23 cellular contexts compared by ENCODE assay signal in genomic region chr2:205757271-205757670, GRCh38.
A peak's percentile ranks its signal among the peaks of the same experiment; 100 is the strongest.
DNase-seq lines count a peak whose midpoint lies in the region; ATAC-seq, FAIRE-seq and TF ChIP-seq lines count a peak whose summit lies in the region.
"Had no signal": no experiment of that assay in that cellular context is flagged by ENCODE, and none has a peak within 500 bp of the region (broad histone marks: within the 10 kb centered on the region; RNA-seq: fewer than 3 reads in every experiment).

No MANE protein-coding gene starts in this region.

- H3K9ac ChIP-seq in SK-N-SH (no peak overlapping the region), rectal smooth muscle tissue (ENCODE audit: low read length) (no peak overlapping the region)

- no peak overlapping the region for H3K27ac Mint-ChIP-seq in glutamatergic neuron (ENCODE audit: unreplicated experiment)
- H3K27ac Mint-ChIP-seq: activated naive CD8-positive, alpha-beta T cell; CD4-positive, alpha-beta T cell; T-helper 17 cell had no signal

- H3K27me3 Mint-ChIP-seq in glutamatergic neuron (ENCODE audit: unreplicated experiment): peaks cover 2% of the 10 kb centered on the region

- H3K4me2 ChIP-seq in SK-N-SH: peak overlapping the region; percentile 14; the same call in 1 of the 2 replicates

- H3K9me3 ChIP-seq in SK-N-SH: no peaks in the 10 kb centered on the region
- H3K9me3 ChIP-seq: lower lobe of right lung, mucosa of descending colon, upper lobe of right lung had no signal

- no peak for TF ChIP-seq CTCF in SK-N-SH (IDR thresholded peaks at IDR 0.05)
- no peak for TF ChIP-seq CTCF in glutamatergic neuron (IDR thresholded peaks at IDR 0.05; ENCODE audit: partially characterized antibody, unreplicated experiment)

- DNase-seq in SK-N-SH: no peak
- no peak for DNase-seq in glutamatergic neuron
- no peak for DNase-seq in GM19239 (ENCODE audit: insufficient read length, low spot score)
- DNase-seq in DMS79 treated with DMSO at 0.1 percent for 48 hours (lab: John Stamatoyannopoulos, UW): no peak
- no peak for DNase-seq in GM19240 (ENCODE audit: insufficient read length, low spot score)
- DNase-seq in SW 1271 (lab: John Stamatoyannopoulos, UW): no peak
- DNase-seq: activated effector memory CD4-positive, alpha-beta T cell treated with Interleukin-2 at 50 U/mL for 16 hours; CD4-positive, alpha-beta T cell; dorsolateral prefrontal cortex; head of caudate nucleus; Karpas-422; lower lobe of right lung; mucosa of descending colon; NCI-H1436; NCI-H774; stimulated activated CD8-positive, alpha-beta memory T cell treated with anti-CD3 and anti-CD28 coated beads, Interleukin-4, amount 100 ng/mL, for 48 hours; T-helper 17 cell; upper lobe of right lung had no signal

- no peaks in the 10 kb centered on the region for H3K27me3 ChIP-seq in SK-N-SH (ENCODE audit: insufficient read depth)
- no peaks in the 10 kb centered on the region for H3K27me3 ChIP-seq in rectal smooth muscle tissue (ENCODE audit: control insufficient read depth, insufficient read depth, low read length)
- H3K27me3 ChIP-seq: dorsolateral prefrontal cortex, upper lobe of right lung had no signal

- no peak overlapping the region for H2AFZ ChIP-seq in SK-N-SH (ENCODE audit: low read depth)

- CTCF ChIA-PET in SK-N-SH (lab: Yijun Ruan, JAX): interaction anchor here (0.9 to 1.5 kb wide), 3 partner anchors 8 to 82 kb away, joined by 3 to 4 read pairs (median 3); no protein-coding TSS in a partner anchor

- WGBS in SK-N-SH (ENCODE audit: low lambda C conversion rate): 90% methylated on average over 4 of the region's 4 CpGs

- H3K36me3 Mint-ChIP-seq in glutamatergic neuron (ENCODE audit: unreplicated experiment): no peaks in the 10 kb centered on the region
- H3K36me3 Mint-ChIP-seq: activated naive CD8-positive, alpha-beta T cell had no signal

- H3K4me3 ChIP-seq in SK-N-SH (ENCODE audit: low read depth in 2 of 2, low read length in 1 of 2) (no peak overlapping the region; a peak in 1 of 4 replicates), rectal smooth muscle tissue (ENCODE audit: low read length) (no peak overlapping the region)
- H3K4me3 ChIP-seq: dorsolateral prefrontal cortex, GM12878, lower lobe of right lung, mucosa of descending colon, upper lobe of right lung had no signal

- no peaks in the 10 kb centered on the region for H3K9me2 ChIP-seq in SK-N-SH

- H3K4me3 Mint-ChIP-seq in glutamatergic neuron (ENCODE audit: unreplicated experiment): peak overlapping the region; percentile 1
- H3K4me3 Mint-ChIP-seq: activated naive CD8-positive, alpha-beta T cell; CD4-positive, alpha-beta T cell; T-helper 17 cell had no signal

- POLR2A ChIA-PET in SK-N-SH (lab: Yijun Ruan, JAX): no interaction called here

- TF ChIP-seq EP300 in SK-N-SH (IDR thresholded peaks at IDR 0.05; ENCODE audit: borderline replicate concordance in 1 of 2, low read depth in 1 of 2, low read length in 1 of 2): no peak

- no peaks in the 10 kb centered on the region for H4K20me1 ChIP-seq in SK-N-SH (ENCODE audit: insufficient read depth)

- H3F3A ChIP-seq in SK-N-SH (replicated peaks; ENCODE audit: insufficient read depth): peaks cover 10% of the 10 kb centered on the region

- H3K4me1 Mint-ChIP-seq in glutamatergic neuron (ENCODE audit: low read depth, unreplicated experiment): peaks cover 47% of the 10 kb centered on the region
- H3K4me1 Mint-ChIP-seq: T-helper 17 cell had no signal

- H3K27ac ChIP-seq in SK-N-SH (ENCODE audit: low read depth in 2 of 2, low read length in 1 of 2): peak overlapping the region in 1 of 2 experiments; percentile 67; a peak in 2 of 4 replicates
- peak overlapping the region; percentile 74 for H3K27ac ChIP-seq in rectal smooth muscle tissue (ENCODE audit: low read depth, low read length)
- H3K27ac ChIP-seq: 22Rv1, lower lobe of right lung had no signal

- peaks cover 8 to 26% of the 10 kb centered on the region in 2 experiments; a peak in 3 of 4 replicates for H3K4me1 ChIP-seq in SK-N-SH (ENCODE audit: control insufficient read depth in 1 of 2, insufficient read depth in 2 of 2, low read depth in 1 of 2, low read length in 1 of 2)
- H3K4me1 ChIP-seq in rectal smooth muscle tissue (ENCODE audit: control insufficient read depth, insufficient read depth, low read length): peaks cover 43% of the 10 kb centered on the region

- FAIRE-seq in GM19239 (lab: Jason Lieb, UNC): no peak
- FAIRE-seq: GM12878 had no signal

- no peak for TF ChIP-seq RAD21 in SK-N-SH (IDR thresholded peaks at IDR 0.05; ENCODE audit: low read length)

- H3K36me3 ChIP-seq in SK-N-SH (replicated peaks in 1 of 2; ENCODE audit: control insufficient read depth in 1 of 2, insufficient read depth in 2 of 2, low read length in 1 of 2) (peaks cover 20 to 34% of the 10 kb centered on the region in 2 experiments), rectal smooth muscle tissue (ENCODE audit: control insufficient read depth, insufficient read depth, low read length) (peaks cover 9% of the 10 kb centered on the region)

- no peak for ATAC-seq in SK-N-SH treated with all-trans-retinoic acid at 6 μM for 48 hours
- ATAC-seq: GM12878, lower lobe of right lung, mucosa of descending colon, T-helper 17 cell had no signal

- H3K9me3 Mint-ChIP-seq in glutamatergic neuron (ENCODE audit: unreplicated experiment): peaks cover 9% of the 10 kb centered on the region
- H3K9me3 Mint-ChIP-seq: CD4-positive, alpha-beta T cell had no signal

- no peaks in the 10 kb centered on the region for H3K79me2 ChIP-seq in SK-N-SH (ENCODE audit: insufficient read depth)

TF ChIP-seq in SK-N-SH, 30 proteins besides CTCF, POLR2A, EP300 and RAD21:
- TF ChIP-seq JUND (IDR thresholded peaks at IDR 0.05) (no peak), FOXJ3 (CRISPR knock-in tag; IDR thresholded peaks at IDR 0.05) (no peak)

TF ChIP-seq in SK-N-SH treated with all-trans-retinoic acid at 6 μM for 48 hours, 23 proteins besides CTCF, POLR2A, EP300 and RAD21:
- TF ChIP-seq ZNF8 (CRISPR knock-in tag; IDR thresholded peaks at IDR 0.05) (no peak), POU6F1 (CRISPR knock-in tag; IDR thresholded peaks at IDR 0.05; ENCODE audit: borderline replicate concordance, low read depth) (no peak), ISL1 (CRISPR knock-in tag; IDR thresholded peaks at IDR 0.05) (no peak), SNAI2 (CRISPR knock-in tag; IDR thresholded peaks at IDR 0.05) (no peak), CSRNP3 (CRISPR knock-in tag; IDR thresholded peaks at IDR 0.05) (no peak), RARB (CRISPR knock-in tag; IDR thresholded peaks at IDR 0.05) (no peak), OSR1 (CRISPR knock-in tag; IDR thresholded peaks at IDR 0.05) (no peak), ARNTL (CRISPR knock-in tag; IDR thresholded peaks at IDR 0.05; ENCODE audit: borderline replicate concordance, low read depth) (no peak), CSDC2 (CRISPR knock-in tag; IDR thresholded peaks at IDR 0.05) (no peak), ESRRG (CRISPR knock-in tag; IDR thresholded peaks at IDR 0.05) (no peak), TOX (CRISPR knock-in tag; IDR thresholded peaks at IDR 0.05; ENCODE audit: borderline replicate concordance) (no peak), PATZ1 (CRISPR knock-in tag; IDR thresholded peaks at IDR 0.05; ENCODE audit: borderline replicate concordance) (no peak), ZNF70 (CRISPR knock-in tag; IDR thresholded peaks at IDR 0.05) (no peak), GLIS3 (CRISPR knock-in tag; IDR thresholded peaks at IDR 0.05) (no peak), TCF4 (CRISPR knock-in tag; IDR thresholded peaks at IDR 0.05; ENCODE audit: borderline replicate concordance) (no peak), ZNF565 (CRISPR knock-in tag; conservative IDR thresholded peaks at IDR 0.05; ENCODE audit: low read depth) (no peak), ZFP3 (CRISPR knock-in tag; IDR thresholded peaks at IDR 0.05) (no peak)
